In the genomic region with DNA sequence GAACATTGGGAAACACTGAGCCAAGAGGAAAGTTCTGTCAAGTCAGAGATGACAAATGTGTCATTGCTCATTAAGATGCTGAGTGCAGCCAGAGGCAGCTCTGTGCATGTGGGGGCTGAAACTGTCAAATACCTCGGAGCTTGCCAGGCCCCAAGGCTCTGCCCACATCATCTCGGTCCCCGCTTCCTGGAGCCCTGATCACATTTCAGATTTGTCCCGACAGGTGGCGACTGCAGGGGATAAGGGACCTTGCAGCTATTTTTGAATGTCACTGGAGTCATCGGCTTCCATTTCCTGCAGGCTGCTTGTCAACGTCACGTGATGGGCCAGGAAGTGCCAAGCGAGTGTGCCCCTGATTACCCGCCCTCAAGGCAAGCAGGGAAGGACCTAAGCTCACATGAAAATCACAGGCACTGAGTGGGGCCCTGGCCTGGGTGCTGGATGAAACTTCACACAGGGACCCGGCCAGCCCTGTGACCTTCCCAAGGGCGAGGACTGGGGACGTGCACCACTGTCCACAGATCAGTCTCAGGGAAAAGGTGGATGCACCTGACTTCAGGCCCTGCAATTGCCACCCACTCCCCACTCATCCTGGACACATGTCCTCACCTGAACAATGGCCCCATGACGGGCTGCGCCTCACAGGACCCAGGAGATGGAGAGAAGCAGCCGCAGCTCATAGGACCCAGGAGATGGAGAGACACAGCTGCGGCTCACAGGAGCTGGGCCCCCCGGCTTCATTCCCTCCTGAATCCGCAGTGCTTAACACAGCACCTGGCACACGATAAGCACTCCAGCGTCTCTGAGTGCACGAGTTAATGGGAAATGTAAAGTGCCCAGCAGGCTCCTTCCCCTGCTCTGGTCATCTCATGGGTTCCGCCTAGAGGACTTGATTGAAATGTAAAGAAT, we compare ENCODE assay signal across 9 cellular contexts.
DNase-seq lines count a peak whose midpoint lies in the region; ATAC-seq, FAIRE-seq and TF ChIP-seq lines count a peak whose summit lies in the region.
"Had no signal": no experiment of that assay in that cellular context is flagged by ENCODE, and none has a peak within 500 bp of the region (broad histone marks: within the 10 kb centered on the region; RNA-seq: fewer than 3 reads in every experiment).

No MANE protein-coding gene starts in this region.

- H3K9ac ChIP-seq in HUES6 (ENCODE audit: low read length) (peak overlapping the region; percentile 32), GM23248 (no peak overlapping the region)

- H3K9me3 ChIP-seq in HUES6 (ENCODE audit: control insufficient read depth, insufficient read depth, low read depth, low read length) (no peaks in the 10 kb centered on the region), small intestine (ENCODE audit: control insufficient read depth, low read depth) (no peaks in the 10 kb centered on the region), GM23248 (ENCODE audit: low read depth) (no peaks in the 10 kb centered on the region)

- H3K79me2 ChIP-seq in GM23248 (ENCODE audit: insufficient read depth), result no peaks in the 10 kb centered on the region

- H3F3A ChIP-seq in GM23248 (ENCODE audit: insufficient read depth), result no peaks in the 10 kb centered on the region

- TF ChIP-seq CTCF in dorsolateral prefrontal cortex (IDR thresholded peaks at IDR 0.05 in 54 of 56, conservative IDR thresholded peaks at IDR 0.05 in 2 of 56; ENCODE audit: low read depth in 1 of 56, partially characterized antibody in 56 of 56), result peak in 16 of 56 donors; percentile 8 to 38 (median 18)

- H3K27ac ChIP-seq in HUES6 (ENCODE audit: low read depth, low read length), result peak overlapping the region; percentile 51
- H3K27ac ChIP-seq in dorsolateral prefrontal cortex, result peak overlapping the region in 57 of 59 donors; percentile 15 to 95 (median 77)
- H3K27ac ChIP-seq in small intestine (ENCODE audit: low read depth in 1 of 2, low read length in 1 of 2), result no peak overlapping the region
- no peak overlapping the region for H3K27ac ChIP-seq in GM23248
- H3K27ac ChIP-seq: HL-60 had no signal

- 72 to 83% (median 82%) methylated on average over 23 of the region's 23 CpGs for WGBS in small intestine, 3 donors
- WGBS in GM23248 (ENCODE audit: low coverage in 1 of 2, low lambda C conversion rate in 2 of 2, missing lambda C conversion rate in 2 of 2), 2 experiments, result 57 to 60% methylated on average over 22 to 23 of the region's 23 CpGs

- H3K27me3 ChIP-seq in HUES6 (ENCODE audit: control insufficient read depth, insufficient read depth, low read length) (no peaks in the 10 kb centered on the region), dorsolateral prefrontal cortex (no peaks in the 10 kb centered on the region), small intestine (ENCODE audit: control insufficient read depth in 2 of 2, insufficient read depth in 2 of 2, low read length in 2 of 2) (no peaks in the 10 kb centered on the region), GM23248 (replicated peaks; ENCODE audit: insufficient read depth) (peaks cover 22% of the 10 kb centered on the region; the same call in 1 of the 2 replicates)

- H3K36me3 ChIP-seq in HUES6 (ENCODE audit: control insufficient read depth, insufficient read depth, low read length) (peaks cover 10% of the 10 kb centered on the region), small intestine (ENCODE audit: control insufficient read depth in 2 of 2, insufficient read depth in 2 of 2, low read length in 2 of 2) (no peaks in the 10 kb centered on the region), GM23248 (ENCODE audit: low read depth) (no peaks in the 10 kb centered on the region)

- peak; percentile 66 to 73 for DNase-seq in activated CD4-positive, alpha-beta T cell treated with anti-CD3 and anti-CD28 coated beads for 4 hours
- DNase-seq in dorsolateral prefrontal cortex, result peak in 9 of 10 donors; percentile 35 to 86 (median 68)
- peak; percentile 8 for DNase-seq in small intestine
- no peak for DNase-seq in HCEC 1CT
- DNase-seq in NCI-H1930 (lab: John Stamatoyannopoulos, UW), result no peak
- DNase-seq in GM23248, result no peak

- H3K4me3 ChIP-seq in HUES6 (ENCODE audit: low read depth, low read length), result peak overlapping the region; percentile 10; the same call in 1 of the 2 replicates
- no peak overlapping the region for H3K4me3 ChIP-seq in dorsolateral prefrontal cortex
- H3K4me3 ChIP-seq in small intestine (ENCODE audit: low read depth in 1 of 2, low read length in 2 of 2), result no peak overlapping the region
- no peak overlapping the region for H3K4me3 ChIP-seq in GM23248

- no peak for ATAC-seq in HG02870 (IDR thresholded peaks at IDR 0.05; ENCODE audit: unreplicated experiment)

- no peak for FAIRE-seq in small intestine (lab: Jason Lieb, UNC)

- no peak overlapping the region for H2AFZ ChIP-seq in GM23248

- intact Hi-C loops in dorsolateral prefrontal cortex (cut with DNase I), result no loop called here

- no peaks in the 10 kb centered on the region for H3K9me2 ChIP-seq in GM23248 (ENCODE audit: insufficient read depth)

- no peaks in the 10 kb centered on the region for H4K20me1 ChIP-seq in GM23248 (ENCODE audit: insufficient read depth)

- in situ Hi-C loops in GM23248 (cut with MboI), result no loop called here

- no peak overlapping the region for H3K4me2 ChIP-seq in GM23248 (ENCODE audit: unreplicated experiment)

- H3K4me1 ChIP-seq in HUES6 (ENCODE audit: control insufficient read depth, insufficient read depth, low read length) (peaks cover 54% of the 10 kb centered on the region), small intestine (ENCODE audit: control insufficient read depth in 2 of 2, insufficient read depth in 1 of 2, low read depth in 1 of 2, low read length in 1 of 2) (no peaks in the 10 kb centered on the region), GM23248 (ENCODE audit: insufficient read depth) (no peaks in the 10 kb centered on the region)

Comparison
In these comparisons a context has a peak if more than half of its experiments do, and no peak if none do; other contexts are left out.
1. H3K27ac ChIP-seq: peak in HUES6 (single experiment) and dorsolateral prefrontal cortex (57 of 59); none in small intestine (0 of 2) and GM23248 (single experiment).
2. DNase-seq: peak in activated CD4-positive, alpha-beta T cell treated with anti-CD3 and anti-CD28 coated beads for 4 hours (2 of 2), dorsolateral prefrontal cortex (9 of 10) and small intestine (single experiment); none in HCEC 1CT (single experiment), NCI-H1930 (0 of 2) and GM23248 (single experiment).